ENCODE assay signal across 8 cellular contexts in genomic region chr4:40149960-40150385, GRCh38. TPM values are rescaled to one million over a fixed set of nuclear protein-coding genes. Genes with fewer than 3 reads are reported as not detected.
A peak's percentile ranks its signal among the peaks of the same experiment; 100 is the strongest.
DNase-seq lines count a peak whose midpoint lies in the region; ATAC-seq and TF ChIP-seq lines count a peak whose summit lies in the region.

No MANE protein-coding gene starts in this region.

- in situ Hi-C loops in GM13976 (cut with MboI; ENCODE audit: low sequenced_read_pairs, unreplicated experiment) = no loop called here

- no peaks in the 10 kb centered on the region for H3K9me3 ChIP-seq in OCI-LY1 (ENCODE audit: low read length)

- no peaks in the 10 kb centered on the region for H3K27me3 ChIP-seq in OCI-LY1 (ENCODE audit: insufficient read depth, low read length)

- no peak overlapping the region for H3K4me2 ChIP-seq in OCI-LY1 (ENCODE audit: low read length)

- DNase-seq in GM13976 (ENCODE audit: low spot score) (peak; percentile 74), HUDEP-2 (lab: John Stamatoyannopoulos, UW; ENCODE audit: unreplicated experiment in 76 of 76) (peak in 72 of 76 experiments; percentile 3 to 85 (median 57)), epithelial cell of prostate (ENCODE audit: low read depth, low spot score) (peak; percentile 12), natural killer cell (peak; percentile 51)
- peak; percentile 50 for DNase-seq in activated CD8-positive, alpha-beta memory T cell treated with anti-CD3 and anti-CD28 coated beads, Interleukin-2, amount 50 U/mL, for 1 hour (ENCODE audit: extremely low read depth)

- H3K9ac ChIP-seq in OCI-LY1 (ENCODE audit: low read length) = no peak overlapping the region

- intact Hi-C loops in natural killer cell (cut with micrococcal nuclease) = loop anchor here (1.0 to 5.0 kb wide), 4 partner anchors 52 to 175 kb away; no protein-coding TSS in a partner anchor

- peaks cover 47% of the 10 kb centered on the region for H3K4me1 ChIP-seq in OCI-LY1 (ENCODE audit: insufficient read depth, low read length, severe bottlenecking)

- no peaks in the 10 kb centered on the region for H3K9me3 Mint-ChIP-seq in natural killer cell
- H3K9me3 Mint-ChIP-seq in stimulated activated naive CD8-positive, alpha-beta T cell treated with anti-CD3 and anti-CD28 coated beads, Interleukin-15, Interleukin-2, amounts not matched to agents 100 ng/mL and 50 ng/mL, for 24 hours = peaks cover 7% of the 10 kb centered on the region

- no peaks in the 10 kb centered on the region for H3K36me3 Mint-ChIP-seq in natural killer cell
- H3K36me3 Mint-ChIP-seq in stimulated activated naive CD8-positive, alpha-beta T cell treated with anti-CD3 and anti-CD28 coated beads, Interleukin-15, Interleukin-2, amounts not matched to agents 100 ng/mL and 50 ng/mL, for 24 hours (ENCODE audit: low read depth) = peaks cover 33% of the 10 kb centered on the region

- H3K27ac Mint-ChIP-seq in natural killer cell = no peak overlapping the region
- H3K27ac Mint-ChIP-seq in stimulated activated naive CD8-positive, alpha-beta T cell treated with anti-CD3 and anti-CD28 coated beads, Interleukin-15, Interleukin-2, amounts not matched to agents 100 ng/mL and 50 ng/mL, for 24 hours = peak overlapping the region; percentile 37

- H2AFZ ChIP-seq in OCI-LY1 (ENCODE audit: low read length) = no peak overlapping the region

- H3K4me3 ChIP-seq in OCI-LY1 (ENCODE audit: low read depth, low read length, poor library complexity, severe bottlenecking) = no peak overlapping the region

- peaks cover 26% of the 10 kb centered on the region for H3K36me3 ChIP-seq in OCI-LY1 (ENCODE audit: insufficient read depth, low read length)

- no peaks in the 10 kb centered on the region for H3K27me3 Mint-ChIP-seq in natural killer cell (ENCODE audit: low read depth in 2 of 2)
- no peaks in the 10 kb centered on the region for H3K27me3 Mint-ChIP-seq in stimulated activated naive CD8-positive, alpha-beta T cell treated with anti-CD3 and anti-CD28 coated beads, Interleukin-15, Interleukin-2, amounts not matched to agents 100 ng/mL and 50 ng/mL, for 24 hours

- H3K4me3 Mint-ChIP-seq in natural killer cell = no peak overlapping the region
- H3K4me3 Mint-ChIP-seq in stimulated activated naive CD8-positive, alpha-beta T cell treated with anti-CD3 and anti-CD28 coated beads, Interleukin-15, Interleukin-2, amounts not matched to agents 100 ng/mL and 50 ng/mL, for 24 hours = no peak overlapping the region

- no peaks in the 10 kb centered on the region for H3K9me2 ChIP-seq in OCI-LY1 (ENCODE audit: low read depth, low read length)

- peak overlapping the region; percentile 50 for H3K27ac ChIP-seq in 22Rv1
- H3K27ac ChIP-seq in OCI-LY1 (ENCODE audit: low read depth, low read length, poor library complexity, severe bottlenecking) = peak overlapping the region; percentile 89
- H3K27ac ChIP-seq in epithelial cell of prostate = no peak overlapping the region

- peak; percentile 86 to 98 (median 92) for ATAC-seq in natural killer cell

- peaks cover 27% of the 10 kb centered on the region for H3K79me2 ChIP-seq in OCI-LY1 (ENCODE audit: insufficient read depth, low read length)

- peaks cover 0 to 7% of the 10 kb centered on the region in 2 donors for H3K4me1 Mint-ChIP-seq in natural killer cell
- H3K4me1 Mint-ChIP-seq in stimulated activated naive CD8-positive, alpha-beta T cell treated with anti-CD3 and anti-CD28 coated beads, Interleukin-15, Interleukin-2, amounts not matched to agents 100 ng/mL and 50 ng/mL, for 24 hours (ENCODE audit: low read depth) = peaks cover 41% of the 10 kb centered on the region

- 0 out of 2 replicates have a peak, but pooled peaks cover 5% of the 10 kb centered on the region for H3F3A ChIP-seq in OCI-LY1 (ENCODE audit: insufficient read depth, low read length)

- TF ChIP-seq CTCF in 22Rv1 (IDR thresholded peaks at IDR 0.05) = peak; percentile 82
- TF ChIP-seq CTCF in GM13976 (IDR thresholded peaks at IDR 0.05; ENCODE audit: borderline replicate concordance, control extremely low read depth, extremely low read depth, insufficient read depth, missing control alignments) = peak; percentile 84
- TF ChIP-seq CTCF in OCI-LY1 (IDR thresholded peaks at IDR 0.05; ENCODE audit: low read length) = peak; percentile 77
- TF ChIP-seq CTCF in natural killer cell (IDR thresholded peaks at IDR 0.05) = peak; percentile 92

- no peaks in the 10 kb centered on the region for H4K20me1 ChIP-seq in OCI-LY1 (ENCODE audit: insufficient read depth, low read length)

RNA-seq across cellular contexts. Expression of gene RHOH, which starts 46.9 kb away (rescaled TPM):
- total RNA-seq in natural killer cell = 100 to 1,000 TPM; 195 to 233 (median 195) TPM

Comparison
In these comparisons a context has a peak if more than half of its experiments do, and no peak if none do; other contexts are left out.
1. DNase-seq: peak in every context shown above with its lines; median percentile 74 in GM13976; 57 in HUDEP-2; 51 in natural killer cell; 50 in activated CD8-positive, alpha-beta memory T cell treated with anti-CD3 and anti-CD28 coated beads, Interleukin-2, amount 50 U/mL, for 1 hour; 12 in epithelial cell of prostate.